ENCODE assay signal across 8 cellular contexts in the genomic region with DNA sequence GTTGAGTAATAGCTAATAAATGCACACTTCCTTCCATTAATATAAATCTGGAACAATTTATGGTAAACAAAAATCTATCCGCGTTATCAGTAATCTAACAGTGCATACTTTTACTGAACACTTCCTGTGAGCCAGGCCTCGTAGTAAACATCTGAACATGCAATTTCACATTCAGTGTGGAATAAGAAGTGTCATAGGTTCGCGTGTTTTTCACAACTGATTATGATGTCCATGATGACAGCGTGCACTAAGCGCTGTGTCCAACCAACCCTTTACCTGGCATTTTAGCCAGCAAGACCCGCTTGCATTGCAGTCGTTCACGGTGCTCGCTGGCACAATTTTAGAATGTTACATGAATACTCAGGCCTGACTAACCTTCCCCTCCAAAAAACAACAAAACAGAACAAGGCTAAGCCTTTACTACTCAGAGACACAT. TPM values are rescaled to one million over a fixed set of nuclear protein-coding genes. Genes with fewer than 3 reads are reported as not detected.
A peak's percentile ranks its signal among the peaks of the same experiment; 100 is the strongest.
DNase-seq lines count a peak whose midpoint lies in the region; ATAC-seq and TF ChIP-seq lines count a peak whose summit lies in the region.

No MANE protein-coding gene starts in this region.

- H3K9ac ChIP-seq in ES-I3 (ENCODE audit: low read depth, low read length): peak overlapping the region; percentile 87

- peak overlapping the region; percentile 97 for H3K27ac ChIP-seq in RWPE1
- H3K27ac ChIP-seq in psoas muscle: no peak overlapping the region

- no peak for TF ChIP-seq POLR2A in erythroblast (IDR thresholded peaks at IDR 0.05; ENCODE audit: low read length)

- H3K4me1 ChIP-seq in ES-I3 (ENCODE audit: insufficient read depth, low read length) (peaks cover 5% of the 10 kb centered on the region; the same call in 1 of the 2 replicates), psoas muscle (peaks cover 22% of the 10 kb centered on the region)

- DNase-seq in RWPE1 (ENCODE audit: low spot score): no peak
- peak; percentile 41 to 57 for DNase-seq in erythroblast (lab: John Stamatoyannopoulos, UW)
- no peak for DNase-seq in psoas muscle
- DNase-seq in germinal center (ENCODE audit: low spot score): no peak
- DNase-seq in NCI-H1105 (lab: John Stamatoyannopoulos, UW): no peak
- no peak for DNase-seq in AML-193 (lab: John Stamatoyannopoulos, UW)
- no peak for DNase-seq in stimulated activated CD4-positive, alpha-beta T cell treated with anti-CD3 and anti-CD28 coated beads, Interleukin-4, amount 100 ng/mL, for 24 hours

- no peaks in the 10 kb centered on the region for H3K36me3 ChIP-seq in ES-I3 (ENCODE audit: insufficient read depth, low read length)
- H3K36me3 ChIP-seq in psoas muscle (ENCODE audit: insufficient read depth in 1 of 2, low read depth in 1 of 2): peaks cover 0 to 18% of the 10 kb centered on the region in 2 donors

- WGBS in psoas muscle, 3 donors: 35 to 56% (median 37%) methylated on average over 11 of the region's 11 CpGs

- TF ChIP-seq CTCF in RWPE1 (conservative IDR thresholded peaks at IDR 0.05; ENCODE audit: low read depth) (no peak), psoas muscle (IDR thresholded peaks at IDR 0.05) (no peak)

- H3K4me3 ChIP-seq in psoas muscle: peak overlapping the region; percentile 79

- intact Hi-C loops in psoas muscle (cut with DNase I): loop anchor here in 1 of 2 donors (5.0 kb wide), 1 partner anchor 70 kb away; a partner anchor contains a TSS

- CTCF ChIA-PET in RWPE1 (lab: Yijun Ruan, JAX): interaction anchor here (1.1 to 1.2 kb wide), 2 partner anchors 46 to 224 kb away, joined by 3 read pairs; no protein-coding TSS in a partner anchor

- H3K9me3 ChIP-seq in ES-I3 (ENCODE audit: control insufficient read depth, insufficient read depth, low read length) (no peaks in the 10 kb centered on the region), psoas muscle (no peaks in the 10 kb centered on the region)

- POLR2A ChIA-PET in RWPE1 (lab: Yijun Ruan, JAX; ENCODE audit: low non-redundant PET): no interaction called here

- H3K27me3 ChIP-seq in psoas muscle (ENCODE audit: insufficient read depth in 3 of 3, low read length in 2 of 3): no peaks in the 10 kb centered on the region

- ATAC-seq in psoas muscle: no peak

RNA-seq across cellular contexts. Expression of a gene that starts 2.1 kb away (rescaled TPM):
- total RNA-seq in psoas muscle: 10 to 100 TPM in 3 of 4 donors, 1 to 10 TPM in 1; 9.3 to 27.0 (median 17.0) TPM
- polyA plus RNA-seq in psoas muscle: 10 to 100 TPM; 11.0 to 28.8 (median 19.6) TPM

Comparison
In these comparisons a context has a peak if more than half of its experiments do, and no peak if none do; other contexts are left out.
1. DNase-seq: peak in erythroblast (2 of 2); none in RWPE1 (single experiment), psoas muscle (0 of 2), germinal center (single experiment), NCI-H1105 (single experiment), AML-193 (0 of 2) and stimulated activated CD4-positive, alpha-beta T cell treated with anti-CD3 and anti-CD28 coated beads, Interleukin-4, amount 100 ng/mL, for 24 hours (single experiment).